In the genomic region with DNA sequence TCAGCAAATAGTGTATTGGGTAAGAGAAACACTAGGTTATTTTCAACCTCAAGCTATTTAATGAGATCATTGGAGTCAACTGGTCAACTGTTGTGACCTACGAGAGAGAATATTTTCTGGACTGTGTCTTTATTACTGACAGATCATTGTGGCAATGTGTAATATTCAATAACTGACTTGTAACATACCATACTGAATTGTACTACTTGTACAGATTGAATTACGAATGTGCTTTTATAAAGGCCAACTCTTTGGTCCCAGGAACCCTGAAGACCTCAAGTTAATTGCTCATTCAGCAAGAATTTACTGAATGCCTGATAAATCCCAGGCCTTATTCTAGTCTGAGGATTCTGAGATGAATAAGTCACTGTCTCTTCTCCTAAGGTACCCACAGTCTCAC, we compare ENCODE assay signal across 2 cellular contexts.
TF ChIP-seq lines count a peak whose summit lies in the region.

No MANE protein-coding gene starts in this region.

TF ChIP-seq in SK-N-SH, 30 proteins besides CTCF, POLR2A, EP300 and RAD21 (continues in another document):
- no peak for TF ChIP-seq GATA2 (CRISPR knock-in tag; IDR thresholded peaks at IDR 0.05)
- TF ChIP-seq, protein P1, sequence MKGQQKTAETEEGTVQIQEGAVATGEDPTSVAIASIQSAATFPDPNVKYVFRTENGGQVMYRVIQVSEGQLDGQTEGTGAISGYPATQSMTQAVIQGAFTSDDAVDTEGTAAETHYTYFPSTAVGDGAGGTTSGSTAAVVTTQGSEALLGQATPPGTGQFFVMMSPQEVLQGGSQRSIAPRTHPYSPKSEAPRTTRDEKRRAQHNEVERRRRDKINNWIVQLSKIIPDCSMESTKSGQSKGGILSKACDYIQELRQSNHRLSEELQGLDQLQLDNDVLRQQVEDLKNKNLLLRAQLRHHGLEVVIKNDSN (IDR thresholded peaks at IDR 0.05; ENCODE audit: borderline replicate concordance, low read depth) = no peak
- TF ChIP-seq RXRA (IDR thresholded peaks at IDR 0.05; ENCODE audit: borderline replicate concordance, low read depth) = peak; percentile 68
- TF ChIP-seq FOXJ3 (CRISPR knock-in tag; IDR thresholded peaks at IDR 0.05) = no peak
- TF ChIP-seq FOXM1 (IDR thresholded peaks at IDR 0.05; ENCODE audit: low read depth) = peak; percentile 51; the same call in 1 of the 2 replicates
- TF ChIP-seq, protein P2, sequence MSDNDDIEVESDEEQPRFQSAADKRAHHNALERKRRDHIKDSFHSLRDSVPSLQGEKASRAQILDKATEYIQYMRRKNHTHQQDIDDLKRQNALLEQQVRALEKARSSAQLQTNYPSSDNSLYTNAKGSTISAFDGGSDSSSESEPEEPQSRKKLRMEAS (IDR thresholded peaks at IDR 0.05; ENCODE audit: low read depth) = no peak
- no peak for TF ChIP-seq YY1 (IDR thresholded peaks at IDR 0.05; ENCODE audit: low read depth)
- TF ChIP-seq, protein P3, sequence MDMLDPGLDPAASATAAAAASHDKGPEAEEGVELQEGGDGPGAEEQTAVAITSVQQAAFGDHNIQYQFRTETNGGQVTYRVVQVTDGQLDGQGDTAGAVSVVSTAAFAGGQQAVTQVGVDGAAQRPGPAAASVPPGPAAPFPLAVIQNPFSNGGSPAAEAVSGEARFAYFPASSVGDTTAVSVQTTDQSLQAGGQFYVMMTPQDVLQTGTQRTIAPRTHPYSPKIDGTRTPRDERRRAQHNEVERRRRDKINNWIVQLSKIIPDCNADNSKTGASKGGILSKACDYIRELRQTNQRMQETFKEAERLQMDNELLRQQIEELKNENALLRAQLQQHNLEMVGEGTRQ (IDR thresholded peaks at IDR 0.05; ENCODE audit: borderline replicate concordance, low read depth, low read length) = no peak
- peak; percentile 75 for TF ChIP-seq NFIC (IDR thresholded peaks at IDR 0.05; ENCODE audit: borderline replicate concordance)
- TF ChIP-seq MEF2A (IDR thresholded peaks at IDR 0.05; ENCODE audit: borderline replicate concordance, low read depth) = no peak
- TF ChIP-seq CHD2 (IDR thresholded peaks at IDR 0.05; ENCODE audit: low read length, partially characterized antibody) = no peak
- no peak for TF ChIP-seq RFX5 (IDR thresholded peaks at IDR 0.05; ENCODE audit: low read length)
- TF ChIP-seq, protein P4, sequence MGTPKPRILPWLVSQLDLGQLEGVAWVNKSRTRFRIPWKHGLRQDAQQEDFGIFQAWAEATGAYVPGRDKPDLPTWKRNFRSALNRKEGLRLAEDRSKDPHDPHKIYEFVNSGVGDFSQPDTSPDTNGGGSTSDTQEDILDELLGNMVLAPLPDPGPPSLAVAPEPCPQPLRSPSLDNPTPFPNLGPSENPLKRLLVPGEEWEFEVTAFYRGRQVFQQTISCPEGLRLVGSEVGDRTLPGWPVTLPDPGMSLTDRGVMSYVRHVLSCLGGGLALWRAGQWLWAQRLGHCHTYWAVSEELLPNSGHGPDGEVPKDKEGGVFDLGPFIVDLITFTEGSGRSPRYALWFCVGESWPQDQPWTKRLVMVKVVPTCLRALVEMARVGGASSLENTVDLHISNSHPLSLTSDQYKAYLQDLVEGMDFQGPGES (IDR thresholded peaks at IDR 0.05; ENCODE audit: low read depth, low read length) = no peak
- peak; percentile 72; the same call in 1 of the 2 replicates for TF ChIP-seq TEAD4 (IDR thresholded peaks at IDR 0.05; ENCODE audit: borderline replicate concordance, insufficient read depth)
- TF ChIP-seq SMC3 (IDR thresholded peaks at IDR 0.05; ENCODE audit: low read depth, low read length) = no peak
- peak; percentile 93 for TF ChIP-seq TCF12 (IDR thresholded peaks at IDR 0.05)
- peak; percentile 81 for TF ChIP-seq JUND (IDR thresholded peaks at IDR 0.05)
- TF ChIP-seq, protein P5, sequence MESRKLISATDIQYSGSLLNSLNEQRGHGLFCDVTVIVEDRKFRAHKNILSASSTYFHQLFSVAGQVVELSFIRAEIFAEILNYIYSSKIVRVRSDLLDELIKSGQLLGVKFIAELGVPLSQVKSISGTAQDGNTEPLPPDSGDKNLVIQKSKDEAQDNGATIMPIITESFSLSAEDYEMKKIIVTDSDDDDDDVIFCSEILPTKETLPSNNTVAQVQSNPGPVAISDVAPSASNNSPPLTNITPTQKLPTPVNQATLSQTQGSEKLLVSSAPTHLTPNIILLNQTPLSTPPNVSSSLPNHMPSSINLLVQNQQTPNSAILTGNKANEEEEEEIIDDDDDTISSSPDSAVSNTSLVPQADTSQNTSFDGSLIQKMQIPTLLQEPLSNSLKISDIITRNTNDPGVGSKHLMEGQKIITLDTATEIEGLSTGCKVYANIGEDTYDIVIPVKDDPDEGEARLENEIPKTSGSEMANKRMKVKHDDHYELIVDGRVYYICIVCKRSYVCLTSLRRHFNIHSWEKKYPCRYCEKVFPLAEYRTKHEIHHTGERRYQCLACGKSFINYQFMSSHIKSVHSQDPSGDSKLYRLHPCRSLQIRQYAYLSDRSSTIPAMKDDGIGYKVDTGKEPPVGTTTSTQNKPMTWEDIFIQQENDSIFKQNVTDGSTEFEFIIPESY (IDR thresholded peaks at IDR 0.05; ENCODE audit: borderline replicate concordance, low read depth) = no peak
- TF ChIP-seq MXI1 (IDR thresholded peaks at IDR 0.05; ENCODE audit: low read depth, low read length) = no peak
- TF ChIP-seq POLR2AphosphoS5 (IDR thresholded peaks at IDR 0.05; ENCODE audit: low read depth, low read length) = peak; percentile 45; the same call in 1 of the 2 replicates
- no peak for TF ChIP-seq NRF1 (IDR thresholded peaks at IDR 0.05; ENCODE audit: low read depth, low read length)
- TF ChIP-seq EZH2phosphoT487 (IDR thresholded peaks at IDR 0.05; ENCODE audit: borderline replicate concordance, low read depth) = no peak
- TF ChIP-seq, protein P6, sequence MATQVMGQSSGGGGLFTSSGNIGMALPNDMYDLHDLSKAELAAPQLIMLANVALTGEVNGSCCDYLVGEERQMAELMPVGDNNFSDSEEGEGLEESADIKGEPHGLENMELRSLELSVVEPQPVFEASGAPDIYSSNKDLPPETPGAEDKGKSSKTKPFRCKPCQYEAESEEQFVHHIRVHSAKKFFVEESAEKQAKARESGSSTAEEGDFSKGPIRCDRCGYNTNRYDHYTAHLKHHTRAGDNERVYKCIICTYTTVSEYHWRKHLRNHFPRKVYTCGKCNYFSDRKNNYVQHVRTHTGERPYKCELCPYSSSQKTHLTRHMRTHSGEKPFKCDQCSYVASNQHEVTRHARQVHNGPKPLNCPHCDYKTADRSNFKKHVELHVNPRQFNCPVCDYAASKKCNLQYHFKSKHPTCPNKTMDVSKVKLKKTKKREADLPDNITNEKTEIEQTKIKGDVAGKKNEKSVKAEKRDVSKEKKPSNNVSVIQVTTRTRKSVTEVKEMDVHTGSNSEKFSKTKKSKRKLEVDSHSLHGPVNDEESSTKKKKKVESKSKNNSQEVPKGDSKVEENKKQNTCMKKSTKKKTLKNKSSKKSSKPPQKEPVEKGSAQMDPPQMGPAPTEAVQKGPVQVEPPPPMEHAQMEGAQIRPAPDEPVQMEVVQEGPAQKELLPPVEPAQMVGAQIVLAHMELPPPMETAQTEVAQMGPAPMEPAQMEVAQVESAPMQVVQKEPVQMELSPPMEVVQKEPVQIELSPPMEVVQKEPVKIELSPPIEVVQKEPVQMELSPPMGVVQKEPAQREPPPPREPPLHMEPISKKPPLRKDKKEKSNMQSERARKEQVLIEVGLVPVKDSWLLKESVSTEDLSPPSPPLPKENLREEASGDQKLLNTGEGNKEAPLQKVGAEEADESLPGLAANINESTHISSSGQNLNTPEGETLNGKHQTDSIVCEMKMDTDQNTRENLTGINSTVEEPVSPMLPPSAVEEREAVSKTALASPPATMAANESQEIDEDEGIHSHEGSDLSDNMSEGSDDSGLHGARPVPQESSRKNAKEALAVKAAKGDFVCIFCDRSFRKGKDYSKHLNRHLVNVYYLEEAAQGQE (IDR thresholded peaks at IDR 0.05; ENCODE audit: low read depth, low read length) = no peak

TF ChIP-seq in HepG2, 621 proteins besides CTCF, POLR2A, EP300 and RAD21:
- TF ChIP-seq CENPX (CRISPR knock-in tag; IDR thresholded peaks at IDR 0.05) (no peak), GABPB1 (CRISPR knock-in tag; IDR thresholded peaks at IDR 0.05) (no peak), ELF1 (CRISPR knock-in tag; IDR thresholded peaks at IDR 0.05) (no peak), MAFK (conservative IDR thresholded peaks at IDR 0.05 in 1 of 2, IDR thresholded peaks at IDR 0.05 in 1 of 2; ENCODE audit: low read length in 2 of 2) (0 out of 4 replicates have a peak, but pooled peaks of 1 of the 2 experiments have one; percentile 16)
- TF ChIP-seq, protein P7, sequence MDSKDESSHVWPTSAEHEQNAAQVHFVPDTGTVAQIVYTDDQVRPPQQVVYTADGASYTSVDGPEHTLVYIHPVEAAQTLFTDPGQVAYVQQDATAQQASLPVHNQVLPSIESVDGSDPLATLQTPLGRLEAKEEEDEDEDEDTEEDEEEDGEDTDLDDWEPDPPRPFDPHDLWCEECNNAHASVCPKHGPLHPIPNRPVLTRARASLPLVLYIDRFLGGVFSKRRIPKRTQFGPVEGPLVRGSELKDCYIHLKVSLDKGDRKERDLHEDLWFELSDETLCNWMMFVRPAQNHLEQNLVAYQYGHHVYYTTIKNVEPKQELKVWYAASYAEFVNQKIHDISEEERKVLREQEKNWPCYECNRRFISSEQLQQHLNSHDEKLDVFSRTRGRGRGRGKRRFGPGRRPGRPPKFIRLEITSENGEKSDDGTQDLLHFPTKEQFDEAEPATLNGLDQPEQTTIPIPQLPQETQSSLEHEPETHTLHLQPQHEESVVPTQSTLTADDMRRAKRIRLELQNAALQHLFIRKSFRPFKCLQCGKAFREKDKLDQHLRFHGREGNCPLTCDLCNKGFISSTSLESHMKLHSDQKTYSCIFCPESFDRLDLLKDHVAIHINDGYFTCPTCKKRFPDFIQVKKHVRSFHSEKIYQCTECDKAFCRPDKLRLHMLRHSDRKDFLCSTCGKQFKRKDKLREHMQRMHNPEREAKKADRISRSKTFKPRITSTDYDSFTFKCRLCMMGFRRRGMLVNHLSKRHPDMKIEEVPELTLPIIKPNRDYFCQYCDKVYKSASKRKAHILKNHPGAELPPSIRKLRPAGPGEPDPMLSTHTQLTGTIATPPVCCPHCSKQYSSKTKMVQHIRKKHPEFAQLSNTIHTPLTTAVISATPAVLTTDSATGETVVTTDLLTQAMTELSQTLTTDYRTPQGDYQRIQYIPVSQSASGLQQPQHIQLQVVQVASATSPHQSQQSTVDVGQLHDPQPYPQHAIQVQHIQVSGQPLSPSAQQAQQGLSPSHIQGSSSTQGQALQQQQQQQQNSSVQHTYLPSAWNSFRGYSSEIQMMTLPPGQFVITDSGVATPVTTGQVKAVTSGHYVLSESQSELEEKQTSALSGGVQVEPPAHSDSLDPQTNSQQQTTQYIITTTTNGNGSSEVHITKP (CRISPR knock-in tag; IDR thresholded peaks at IDR 0.05; ENCODE audit: low read depth) = no peak
